ENCODE assay signal across 26 cellular contexts in the genomic region with DNA sequence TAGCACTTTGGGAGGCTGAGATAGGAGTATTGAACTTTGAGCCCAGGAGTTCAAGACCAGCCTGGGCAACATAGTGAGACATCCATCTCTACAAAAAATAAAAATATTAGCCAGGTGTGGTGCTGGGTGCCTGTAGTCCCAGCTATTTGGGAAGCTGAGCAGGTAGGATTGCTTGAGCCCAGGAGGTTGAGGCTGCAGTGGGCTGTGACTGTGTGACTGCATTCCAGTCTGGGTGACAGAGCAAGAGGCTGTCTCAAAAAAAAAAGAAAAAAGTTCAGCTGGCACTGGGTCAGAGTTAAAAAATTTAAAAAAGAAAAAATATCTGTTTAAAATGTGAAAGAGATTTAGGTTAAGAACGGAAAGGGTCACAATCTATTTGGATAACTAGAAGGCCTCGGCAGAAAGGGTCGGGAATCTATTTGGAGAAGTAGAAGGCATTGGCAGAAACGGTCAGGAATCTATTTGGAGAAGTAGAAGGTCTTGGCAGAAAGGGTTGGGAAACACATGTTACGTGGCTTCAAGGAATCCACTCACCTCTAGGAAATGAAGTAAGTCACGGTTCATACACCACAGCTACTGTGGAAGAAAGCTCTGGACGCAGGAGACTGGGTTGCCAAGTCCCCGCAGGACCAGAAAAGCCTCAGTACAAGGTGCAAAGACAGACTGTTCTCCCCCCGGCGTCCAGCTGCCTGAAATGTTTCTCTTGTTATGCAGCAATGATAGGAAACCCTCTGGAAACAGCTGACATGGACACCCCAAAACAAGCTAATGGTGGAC.
"Had no signal": no experiment of that assay in that cellular context is flagged by ENCODE, and none has a peak within 500 bp of the region (broad histone marks: within the 10 kb centered on the region; RNA-seq: fewer than 3 reads in every experiment).

No MANE protein-coding gene starts in this region.

- H3K9me3 ChIP-seq: ovary had no signal

- H3K4me3 Mint-ChIP-seq: activated CD4-positive, alpha-beta memory T cell treated with anti-CD3 and anti-CD28 coated beads, Interleukin-2, amount 10 ng/mL, durations not matched to agents 7 days and 5 days; activated CD4-positive, alpha-beta T cell treated with anti-CD3 and anti-CD28 coated beads, Interleukin-2, amount 10 ng/mL, durations not matched to agents 7 days and 5 days; effector memory CD8-positive, alpha-beta T cell; immature natural killer cell; natural killer cell treated with Interleukin-12 subunit alpha and Interleukin-12 subunit beta and Interleukin-15 and Interleukin-18, amount 100 ng/mL, for 72 hours; T-helper 17 cell had no signal

- ATAC-seq: activated naive CD4-positive, alpha-beta T cell treated with anti-CD3 and anti-CD28 coated beads, Interleukin-2, amount 50 U/mL, for 72 hours; effector memory CD8-positive, alpha-beta T cell; heart left ventricle; left lung; psoas muscle; T-helper 17 cell had no signal

- H3K4me1 Mint-ChIP-seq: activated CD4-positive, alpha-beta memory T cell treated with anti-CD3 and anti-CD28 coated beads, Interleukin-2, amount 10 ng/mL, durations not matched to agents 7 days and 5 days; activated CD4-positive, alpha-beta T cell treated with anti-CD3 and anti-CD28 coated beads, Interleukin-2, amount 10 ng/mL, durations not matched to agents 7 days and 5 days; immature natural killer cell; T-helper 17 cell had no signal

- H3K27ac ChIP-seq: coronary artery, heart left ventricle, left lung, lower lobe of right lung, ovary, psoas muscle, right atrium auricular region, transverse colon had no signal

- H3K4me1 ChIP-seq: heart left ventricle, left lung, lower lobe of right lung, psoas muscle, right atrium auricular region, transverse colon had no signal

- H3K27ac Mint-ChIP-seq: activated CD4-positive, alpha-beta memory T cell treated with anti-CD3 and anti-CD28 coated beads, Interleukin-2, amount 10 ng/mL, durations not matched to agents 7 days and 5 days; activated CD4-positive, alpha-beta T cell treated with anti-CD3 and anti-CD28 coated beads, Interleukin-2, amount 10 ng/mL, durations not matched to agents 7 days and 5 days; activated T-helper 2 cell treated with anti-CD3 and anti-CD28 coated beads, Interferon-gamma antibody, Interleukin-2, Interleukin-4, amounts not matched to agents 10 μg/mL and 5 μg/mL and 100 μg/mL, durations not matched to agents 14 hours and 24 hours and 36 hours; immature natural killer cell; natural killer cell treated with Interleukin-12 subunit alpha and Interleukin-12 subunit beta and Interleukin-15 and Interleukin-18, amount 100 ng/mL, for 72 hours; T-helper 17 cell had no signal

- H3K4me3 ChIP-seq: coronary artery, dorsolateral prefrontal cortex, heart left ventricle, left lung, lower lobe of right lung, ovary, psoas muscle, right atrium auricular region, transverse colon had no signal

- FAIRE-seq: urothelium cell line had no signal

- H3K27me3 Mint-ChIP-seq: activated CD4-positive, alpha-beta memory T cell treated with anti-CD3 and anti-CD28 coated beads, Interleukin-2, amount 10 ng/mL, durations not matched to agents 7 days and 5 days; activated CD4-positive, alpha-beta T cell treated with anti-CD3 and anti-CD28 coated beads, Interleukin-2, amount 10 ng/mL, durations not matched to agents 7 days and 5 days; effector memory CD8-positive, alpha-beta T cell; natural killer cell treated with Interleukin-12 subunit alpha and Interleukin-12 subunit beta and Interleukin-15 and Interleukin-18, amount 100 ng/mL, for 72 hours; T-helper 17 cell had no signal

- DNase-seq: activated CD4-positive, alpha-beta memory T cell treated with anti-CD3 and anti-CD28 coated beads, Interleukin-2, amount 10 ng/mL, durations not matched to agents 7 days and 5 days; activated CD4-positive, alpha-beta T cell treated with anti-CD3 and anti-CD28 coated beads, Interleukin-2, amount 10 ng/mL, durations not matched to agents 7 days and 5 days; activated CD4-positive, CD25-positive, alpha-beta regulatory T cell treated with anti-CD3 and anti-CD28 coated beads, Interleukin-2, amount 50 U/mL, for 72 hours; activated T-cell treated with anti-CD3 and anti-CD28 coated beads, Interleukin-2, amount 50 U/mL, for 48 hours; dorsolateral prefrontal cortex; effector memory CD8-positive, alpha-beta T cell; hypothalamus; immature natural killer cell; lower lobe of right lung; mesenchymal stem cell; ovary; stimulated activated CD4-positive, alpha-beta T cell treated with anti-CD3 and anti-CD28 coated beads, Interleukin-2, amount 100 ng/mL, for 48 hours; stimulated activated naive CD4-positive, alpha-beta T cell treated with Interleukin-2 at 50 U/mL for 16 hours; SW 1271; T-helper 17 cell; T1000; transverse colon had no signal

- H3K36me3 ChIP-seq: ovary had no signal
